ENCODE assay signal across 14 cellular contexts in genomic region chr2:174608866-174609214, GRCh38. TPM values are rescaled to one million over a fixed set of nuclear protein-coding genes. Genes with fewer than 3 reads are reported as not detected.
DNase-seq lines count a peak whose midpoint lies in the region; ATAC-seq and TF ChIP-seq lines count a peak whose summit lies in the region.
"Had no signal": no experiment of that assay in that cellular context is flagged by ENCODE, and none has a peak within 500 bp of the region (broad histone marks: within the 10 kb centered on the region; RNA-seq: fewer than 3 reads in every experiment).

No MANE protein-coding gene starts in this region.

- H3K4me2 ChIP-seq in MM.1S (ENCODE audit: low read depth, low read length) (peak overlapping the region; percentile 56), PC-3 (ENCODE audit: low read length) (no peak overlapping the region)

- H3K27ac ChIP-seq in MM.1S (ENCODE audit: low read length) (peak overlapping the region; percentile 85), stomach smooth muscle (ENCODE audit: low read length) (peak overlapping the region; percentile 37), PC-3 (ENCODE audit: low read length) (no peak overlapping the region)

- H3K9me2 ChIP-seq in MM.1S (replicated peaks; ENCODE audit: insufficient read depth, low read length) (no peaks in the 10 kb centered on the region), PC-3 (replicated peaks; ENCODE audit: low read length) (no peaks in the 10 kb centered on the region)

- no peaks in the 10 kb centered on the region for H3K27me3 Mint-ChIP-seq in activated naive CD4-positive, alpha-beta T cell treated with anti-CD3 and anti-CD28 coated beads, Interleukin-2, amount 10 ng/mL, durations not matched to agents 7 days and 5 days
- H3K27me3 Mint-ChIP-seq in glutamatergic neuron (ENCODE audit: unreplicated experiment) = no peaks in the 10 kb centered on the region

- POLR2A ChIA-PET in PC-3 (lab: Charles Lee; ENCODE audit: unreplicated experiment) = no interaction called here

- no peaks in the 10 kb centered on the region for H3K9me3 Mint-ChIP-seq in activated naive CD4-positive, alpha-beta T cell treated with anti-CD3 and anti-CD28 coated beads, Interleukin-2, amount 10 ng/mL, durations not matched to agents 7 days and 5 days
- H3K9me3 Mint-ChIP-seq in glutamatergic neuron (ENCODE audit: unreplicated experiment) = no peaks in the 10 kb centered on the region
- H3K9me3 Mint-ChIP-seq: CD14-positive monocyte had no signal

- ATAC-seq in HG02798 (IDR thresholded peaks at IDR 0.05; ENCODE audit: poor library complexity, unreplicated experiment) = peak; percentile 40
- ATAC-seq in PC-3 = no peak
- ATAC-seq: HCT116 had no signal

- H3K79me2 ChIP-seq in MM.1S (ENCODE audit: low read length) (peaks cover 84% of the 10 kb centered on the region), PC-3 (ENCODE audit: low read length) (no peaks in the 10 kb centered on the region)

- no peak overlapping the region for H2AFZ ChIP-seq in MM.1S (ENCODE audit: low read length)
- H2AFZ ChIP-seq in PC-3 (ENCODE audit: low read length) = no peak overlapping the region

- no peaks in the 10 kb centered on the region for H3K9me3 ChIP-seq in MM.1S (replicated peaks; ENCODE audit: insufficient read depth, low read length)
- H3K9me3 ChIP-seq in stomach smooth muscle (ENCODE audit: control insufficient read depth in 2 of 2, low read length in 2 of 2) = no peaks in the 10 kb centered on the region
- no peaks in the 10 kb centered on the region for H3K9me3 ChIP-seq in PC-3 (ENCODE audit: low read length)
- H3K9me3 ChIP-seq: tibial nerve had no signal

- TF ChIP-seq CTCF in MM.1S (IDR thresholded peaks at IDR 0.05; ENCODE audit: low read length) (no peak), glutamatergic neuron (IDR thresholded peaks at IDR 0.05; ENCODE audit: partially characterized antibody, unreplicated experiment) (no peak), PC-3 (conservative IDR thresholded peaks at IDR 0.05; ENCODE audit: low read depth, low read length) (no peak)

- H3K36me3 ChIP-seq in MM.1S (replicated peaks; ENCODE audit: insufficient read depth, low read length) (no peaks in the 10 kb centered on the region), stomach smooth muscle (ENCODE audit: control insufficient read depth in 2 of 2, insufficient read depth in 2 of 2, low read length in 2 of 2) (no peaks in the 10 kb centered on the region), PC-3 (ENCODE audit: low read depth, low read length) (no peaks in the 10 kb centered on the region)
- H3K36me3 ChIP-seq: tibial nerve had no signal

- H3K27ac Mint-ChIP-seq in activated naive CD4-positive, alpha-beta T cell treated with anti-CD3 and anti-CD28 coated beads, Interleukin-2, amount 10 ng/mL, durations not matched to agents 7 days and 5 days = peak overlapping the region; percentile 95
- no peak overlapping the region for H3K27ac Mint-ChIP-seq in glutamatergic neuron (ENCODE audit: unreplicated experiment)

- no peaks in the 10 kb centered on the region for H4K20me1 ChIP-seq in MM.1S (ENCODE audit: insufficient read depth, low read length)
- no peaks in the 10 kb centered on the region for H4K20me1 ChIP-seq in PC-3 (ENCODE audit: low read length)

- H3K4me1 Mint-ChIP-seq in activated naive CD4-positive, alpha-beta T cell treated with anti-CD3 and anti-CD28 coated beads, Interleukin-2, amount 10 ng/mL, durations not matched to agents 7 days and 5 days = peaks cover 89% of the 10 kb centered on the region
- H3K4me1 Mint-ChIP-seq in glutamatergic neuron (ENCODE audit: low read depth, unreplicated experiment) = peaks cover 3% of the 10 kb centered on the region

- H3K9ac ChIP-seq in MM.1S (ENCODE audit: low read length) = peak overlapping the region; percentile 34; the same call in 1 of the 2 replicates
- no peak overlapping the region for H3K9ac ChIP-seq in stomach smooth muscle (ENCODE audit: low read length in 2 of 2)
- no peak overlapping the region for H3K9ac ChIP-seq in PC-3 (ENCODE audit: low read length)

- H3K27me3 ChIP-seq in MM.1S (replicated peaks; ENCODE audit: insufficient read depth, low read length) = no peaks in the 10 kb centered on the region
- no peaks in the 10 kb centered on the region for H3K27me3 ChIP-seq in stomach smooth muscle (ENCODE audit: control insufficient read depth in 1 of 2, insufficient read depth in 2 of 2, low read length in 2 of 2)
- no peaks in the 10 kb centered on the region for H3K27me3 ChIP-seq in PC-3 (ENCODE audit: low read length)
- H3K27me3 ChIP-seq: tibial nerve had no signal

- no peak for DNase-seq in activated naive CD4-positive, alpha-beta T cell treated with anti-CD3 and anti-CD28 coated beads, Interleukin-2, amount 10 ng/mL, durations not matched to agents 7 days and 5 days
- DNase-seq in activated naive CD4-positive, alpha-beta T cell (lab: John Stamatoyannopoulos, UW) = no peak
- DNase-seq in MM.1S (no peak), glutamatergic neuron (no peak), NCI-H345 (lab: John Stamatoyannopoulos, UW) (no peak), PC-3 (no peak)
- DNase-seq: kidney, NCI-H524, small intestine had no signal

- H3K36me3 Mint-ChIP-seq in activated naive CD4-positive, alpha-beta T cell treated with anti-CD3 and anti-CD28 coated beads, Interleukin-2, amount 10 ng/mL, durations not matched to agents 7 days and 5 days = peaks cover 70% of the 10 kb centered on the region
- peaks cover 9% of the 10 kb centered on the region for H3K36me3 Mint-ChIP-seq in glutamatergic neuron (ENCODE audit: unreplicated experiment)

- H3K4me1 ChIP-seq in MM.1S (ENCODE audit: low read length) (peaks cover 55% of the 10 kb centered on the region), stomach smooth muscle (ENCODE audit: control insufficient read depth, insufficient read depth, low read length) (peaks cover 32% of the 10 kb centered on the region), PC-3 (ENCODE audit: insufficient read depth, low read length) (peaks cover 22% of the 10 kb centered on the region)

- H3K4me3 ChIP-seq in MM.1S (ENCODE audit: low read length) (no peak overlapping the region), stomach smooth muscle (ENCODE audit: low read length in 2 of 2) (no peak overlapping the region), PC-3 (ENCODE audit: low read length) (no peak overlapping the region)
- H3K4me3 ChIP-seq: tibial nerve had no signal

- no peak overlapping the region for H3K4me3 Mint-ChIP-seq in activated naive CD4-positive, alpha-beta T cell treated with anti-CD3 and anti-CD28 coated beads, Interleukin-2, amount 10 ng/mL, durations not matched to agents 7 days and 5 days
- no peak overlapping the region for H3K4me3 Mint-ChIP-seq in glutamatergic neuron (ENCODE audit: unreplicated experiment)
- H3K4me3 Mint-ChIP-seq: CD14-positive monocyte had no signal

- no TSS peak for BruUV-seq in PC-3 (replicated peaks; lab: Mats Ljungman, UMichigan)

- H3F3A ChIP-seq in MM.1S (ENCODE audit: insufficient read depth, low read length) (peaks cover 36% of the 10 kb centered on the region), PC-3 (ENCODE audit: low read length, unreplicated experiment) (no peaks in the 10 kb centered on the region)

- CTCF ChIA-PET in activated naive CD4-positive, alpha-beta T cell treated with anti-CD3 and anti-CD28 coated beads, Interleukin-2, amount 10 ng/mL, durations not matched to agents 7 days and 5 days (lab: Charles Lee) = interaction anchor here (1.6 to 24.2 kb wide), 6 partner anchors 9 to 146 kb away, joined by 4 to 272 read pairs (median 6); no protein-coding TSS in a partner anchor
- CTCF ChIA-PET in PC-3 (lab: Charles Lee) = no interaction called here

- intact Hi-C loops in PC-3 (cut with micrococcal nuclease) = no loop called here

RNA-seq across cellular contexts. Expression of gene WIPF1, which starts 11.2 kb away (rescaled TPM):
- 15.5 TPM for total RNA-seq in glutamatergic neuron (ENCODE audit: unreplicated experiment)
- total RNA-seq in PC-3 (2014; rRNA removed) = 0.29 and 1.5 TPM in 2 replicates
